1 cellular context compared by ENCODE assay signal in the genomic region with DNA sequence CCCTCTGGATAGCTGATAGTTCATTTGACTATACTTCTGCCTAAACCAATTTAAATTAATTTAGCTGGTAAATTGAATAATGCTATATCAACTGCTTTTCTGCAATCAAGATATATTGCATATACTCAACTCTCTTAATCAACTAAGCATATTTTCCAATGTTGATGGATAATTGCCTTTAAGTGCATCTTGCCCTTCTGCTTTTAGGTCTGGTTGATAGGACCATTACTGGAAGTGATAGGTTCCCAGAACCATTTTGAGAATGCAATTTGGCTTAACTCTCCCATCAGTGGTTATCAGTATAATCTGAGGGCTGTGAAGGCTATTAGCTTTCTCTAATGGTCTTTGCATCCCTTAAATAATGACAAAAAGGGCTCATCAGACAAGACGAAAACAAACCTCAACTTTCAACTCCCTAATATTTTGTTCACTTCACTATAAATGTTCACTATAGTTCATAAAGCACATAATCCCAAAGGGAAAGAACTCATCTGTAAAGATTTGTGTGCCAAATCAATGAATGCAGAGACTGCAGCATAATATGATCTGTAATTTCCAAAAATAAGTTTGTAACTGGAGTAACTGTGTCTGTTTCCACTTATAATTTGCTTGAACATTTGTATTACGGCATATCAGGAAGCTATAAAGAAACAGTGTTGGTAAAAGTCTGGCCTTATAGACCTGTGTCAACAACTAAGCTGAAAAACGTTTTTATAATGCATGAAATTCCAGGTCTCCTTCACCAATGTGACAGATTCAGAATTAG.
TF ChIP-seq lines count a peak whose summit lies in the region.

No MANE protein-coding gene starts in this region.

TF ChIP-seq in endothelial cell of umbilical vein, 7 proteins besides CTCF, POLR2A, EP300 and RAD21 (continued from another document):
- TF ChIP-seq, protein P1, sequence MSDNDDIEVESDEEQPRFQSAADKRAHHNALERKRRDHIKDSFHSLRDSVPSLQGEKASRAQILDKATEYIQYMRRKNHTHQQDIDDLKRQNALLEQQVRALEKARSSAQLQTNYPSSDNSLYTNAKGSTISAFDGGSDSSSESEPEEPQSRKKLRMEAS (IDR thresholded peaks at IDR 0.05; ENCODE audit: insufficient read depth, insufficient read length), result no peak
- TF ChIP-seq JUN (IDR thresholded peaks at IDR 0.05; ENCODE audit: borderline replicate concordance, insufficient read depth, insufficient read length, low read depth) (no peak), MYC (IDR thresholded peaks at IDR 0.05; ENCODE audit: low read depth, low read length) (no peak)
